ENCODE assay signal across 17 cellular contexts in the genomic region with DNA sequence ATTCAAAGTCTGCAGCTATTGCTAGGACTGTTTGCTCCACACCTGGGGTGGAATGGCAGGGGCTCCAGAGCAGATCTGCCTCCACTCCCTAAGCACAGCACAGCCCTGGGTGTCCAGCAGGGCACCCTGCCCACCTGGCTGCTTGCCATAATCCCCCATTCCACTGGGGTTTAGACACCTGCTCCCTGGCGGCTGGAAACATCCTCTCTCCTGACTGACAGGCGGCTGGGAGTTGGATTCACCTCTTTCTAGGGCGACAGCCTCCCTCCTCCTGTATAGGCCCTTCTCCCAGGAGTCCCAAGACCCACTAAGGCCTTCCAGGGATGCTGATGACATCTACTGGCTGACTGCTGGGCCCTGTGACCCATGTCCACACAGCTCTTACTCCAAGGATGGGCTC. TPM values are rescaled to one million over a fixed set of nuclear protein-coding genes. Genes with fewer than 3 reads are reported as not detected.
DNase-seq lines count a peak whose midpoint lies in the region; ATAC-seq and TF ChIP-seq lines count a peak whose summit lies in the region.
"Had no signal": no experiment of that assay in that cellular context is flagged by ENCODE, and none has a peak within 500 bp of the region (broad histone marks: within the 10 kb centered on the region; RNA-seq: fewer than 3 reads in every experiment).

No MANE protein-coding gene starts in this region.

- H3K4me3 ChIP-seq in ascending aorta (no peak overlapping the region), trophoblast cell (ENCODE audit: low read depth, low read length) (no peak overlapping the region), lower leg skin (ENCODE audit: low read depth, poor library complexity, severe bottlenecking) (no peak overlapping the region)
- H3K4me3 ChIP-seq: GM23248, tibial nerve had no signal

- TF ChIP-seq POLR2A in lower leg skin (IDR thresholded peaks at IDR 0.05): no peak

- no peak for ATAC-seq in GM21619 (IDR thresholded peaks at IDR 0.05; ENCODE audit: unreplicated experiment)
- ATAC-seq: T-cell had no signal

- no peak overlapping the region for H3K18ac ChIP-seq in trophoblast cell (ENCODE audit: low read length)

- DNase-seq in NCI-H1417 (lab: John Stamatoyannopoulos, UW): peak in 2 of 3 experiments; percentile 30 to 59
- DNase-seq in NCI-H1417 treated with DMSO at 0.1 percent for 48 hours (lab: John Stamatoyannopoulos, UW): no peak
- peak; percentile 42 for DNase-seq in NCI-H1092 (lab: John Stamatoyannopoulos, UW)
- no peak for DNase-seq in ascending aorta (ENCODE audit: low spot score in 2 of 2)
- DNase-seq in trophoblast cell: no peak
- no peak for DNase-seq in HuH-7 (ENCODE audit: low spot score)
- no peak for DNase-seq in lower leg skin (ENCODE audit: low spot score in 2 of 2)
- DNase-seq: 8988T; activated effector memory CD4-positive, alpha-beta T cell treated with anti-CD3 and anti-CD28 coated beads, Interleukin-2, amount 50 U/mL, for 16 hours; cortex of kidney; GM23248; NCI-H446 treated with DMSO at 0.1 percent for 48 hours; stimulated activated CD4-positive, alpha-beta T cell treated with anti-CD3 and anti-CD28 coated beads, Interleukin-4, amount 100 ng/mL, for 24 hours; T-cell had no signal

- H3K4ac ChIP-seq in trophoblast cell (ENCODE audit: low read depth, low read length): no peak overlapping the region

- WGBS in trophoblast cell (ENCODE audit: extremely low coverage, insufficient coverage, insufficient read length): no CpG with 5 or more reads among the region's 3 CpGs
- 74 to 79% methylated on average over 3 of the region's 3 CpGs for WGBS in lower leg skin, 2 donors

- H3K79me1 ChIP-seq in trophoblast cell (ENCODE audit: low read length): peaks cover 26% of the 10 kb centered on the region

- H3K36me3 ChIP-seq in ascending aorta (peaks cover 9 to 22% of the 10 kb centered on the region in 2 donors), trophoblast cell (ENCODE audit: control insufficient read depth in 1 of 2, insufficient read depth in 2 of 2, low read length in 2 of 2) (peaks cover 4 to 9% of the 10 kb centered on the region in 2 experiments)

- H3K4me1 ChIP-seq in ascending aorta (peaks cover 26 to 69% of the 10 kb centered on the region in 2 donors), trophoblast cell (ENCODE audit: control insufficient read depth in 1 of 2, insufficient read depth in 2 of 2, low read length in 2 of 2) (peaks cover 22% of the 10 kb centered on the region in 2 experiments)

- H3K4me2 ChIP-seq in trophoblast cell (ENCODE audit: low read length): no peak overlapping the region

- no peak overlapping the region for H3K9ac ChIP-seq in trophoblast cell (ENCODE audit: low read length)
- H3K9ac ChIP-seq: GM23248 had no signal

- H3K9me3 ChIP-seq in ascending aorta (no peaks in the 10 kb centered on the region), trophoblast cell (ENCODE audit: insufficient read depth, low read depth, low read length) (no peaks in the 10 kb centered on the region)
- H3K9me3 ChIP-seq: tibial nerve had no signal

- H2BK120ac ChIP-seq in trophoblast cell (ENCODE audit: insufficient read depth, low read length, poor library complexity): no peak overlapping the region

- no peak overlapping the region for H4K12ac ChIP-seq in trophoblast cell (ENCODE audit: low read depth, low read length)

- TF ChIP-seq CTCF in ascending aorta (IDR thresholded peaks at IDR 0.05) (no peak), lower leg skin (IDR thresholded peaks at IDR 0.05) (no peak)

- intact Hi-C loops in ascending aorta (cut with DNase I) (no loop called here), lower leg skin (cut with DNase I; ENCODE audit: low total_unique reads) (no loop called here)

- H3K79me2 ChIP-seq in trophoblast cell (ENCODE audit: control insufficient read depth, insufficient read depth, low read length, poor library complexity): no peaks in the 10 kb centered on the region

- H4K8ac ChIP-seq in trophoblast cell (ENCODE audit: low read depth, low read length): no peak overlapping the region

- H3K27me3 ChIP-seq in ascending aorta: no peaks in the 10 kb centered on the region
- H3K27me3 ChIP-seq in trophoblast cell (ENCODE audit: insufficient read depth, low read length): no peaks in the 10 kb centered on the region
- H3K27me3 ChIP-seq: tibial nerve had no signal

- no peak overlapping the region for H3K14ac ChIP-seq in trophoblast cell (ENCODE audit: low read length)

- H2BK12ac ChIP-seq in trophoblast cell (ENCODE audit: low read length): no peak overlapping the region

- peak overlapping the region; percentile 45 for H4K91ac ChIP-seq in trophoblast cell (ENCODE audit: low read depth, low read length)

- H2AFZ ChIP-seq in trophoblast cell (ENCODE audit: insufficient read depth, low read length, poor library complexity): no peak overlapping the region
- H2AFZ ChIP-seq: GM23248 had no signal

- H3K27ac ChIP-seq in ascending aorta (peak overlapping the region; percentile 70), trophoblast cell (ENCODE audit: low read depth, low read length) (no peak overlapping the region)
- H3K27ac ChIP-seq: GM23248, VCaP had no signal

- H2BK5ac ChIP-seq in trophoblast cell (ENCODE audit: low read depth, low read length, poor library complexity): no peak overlapping the region

- H2AK5ac ChIP-seq in trophoblast cell (ENCODE audit: low read length): no peak overlapping the region

- no peak overlapping the region for H3K23ac ChIP-seq in trophoblast cell (ENCODE audit: low read length)

RNA-seq across cellular contexts. Expression of a gene that starts 18.0 kb away (rescaled TPM):
- total RNA-seq in ascending aorta (189 TPM), lower leg skin (100 to 1,000 TPM; 179 to 208 (median 190) TPM)
- 53.7 and 54.1 TPM in 2 replicates for polyA plus RNA-seq in trophoblast cell (2013)

RNA-seq across cellular contexts. Expression of a gene that starts 34.9 kb away (rescaled TPM):
- total RNA-seq in ascending aorta: 111 TPM
- 85.9 and 89.3 TPM in 2 replicates for polyA plus RNA-seq in trophoblast cell (2013)
- total RNA-seq in lower leg skin: 10 to 100 TPM; 10.9 to 14.8 (median 12.1) TPM

RNA-seq across cellular contexts. Expression of a gene that starts 36.2 kb away (rescaled TPM):
- total RNA-seq in ascending aorta (not detected), lower leg skin (1 to 10 TPM in 3 of 4 donors, under 1 TPM in 1; 0.97 to 4.3 (median 1.5) TPM)
- polyA plus RNA-seq in trophoblast cell (2013): 11.6 and 11.7 TPM in 2 replicates

RNA-seq across cellular contexts. Expression of a gene that starts 39.0 kb away (rescaled TPM):
- total RNA-seq in ascending aorta: 12.5 TPM
- 86.9 and 92.3 TPM in 2 replicates for polyA plus RNA-seq in trophoblast cell (2013)
- 10 to 100 TPM; 15.0 to 31.7 (median 19.0) TPM for total RNA-seq in lower leg skin

Comparison
In these comparisons a context has a peak if more than half of its experiments do, and no peak if none do; other contexts are left out.
1. DNase-seq: peak in NCI-H1417 (2 of 3) and NCI-H1092 (single experiment); none in NCI-H1417 treated with DMSO at 0.1 percent for 48 hours (single experiment), ascending aorta (0 of 2), trophoblast cell (0 of 2), HuH-7 (single experiment) and lower leg skin (0 of 2).